In the genomic region with DNA sequence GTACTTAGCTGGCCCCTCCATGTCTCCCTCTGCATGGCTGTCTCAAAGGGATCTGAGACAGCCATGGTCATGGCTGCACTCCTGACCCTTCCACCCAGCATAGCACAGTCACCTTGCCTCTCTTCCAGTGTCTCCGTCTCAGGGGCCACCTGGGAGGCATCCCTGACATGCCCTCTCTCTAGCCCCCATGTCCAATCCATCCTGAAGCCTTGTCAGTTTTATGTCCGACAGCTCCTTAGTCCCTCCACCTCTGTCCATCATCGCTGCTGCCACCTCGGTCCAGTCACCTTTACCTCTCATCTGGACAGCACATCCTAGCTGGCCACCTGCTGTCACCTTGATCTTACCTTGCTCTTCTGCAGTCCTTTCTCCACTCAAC, we compare ENCODE assay signal across 27 cellular contexts.
DNase-seq lines count a peak whose midpoint lies in the region; ATAC-seq, FAIRE-seq and TF ChIP-seq lines count a peak whose summit lies in the region.
"Had no signal": no experiment of that assay in that cellular context is flagged by ENCODE, and none has a peak within 500 bp of the region (broad histone marks: within the 10 kb centered on the region; RNA-seq: fewer than 3 reads in every experiment).

No MANE protein-coding gene starts in this region.

- no peaks in the 10 kb centered on the region for H3K27me3 ChIP-seq in colonic mucosa
- H3K27me3 ChIP-seq in uterus: no peaks in the 10 kb centered on the region

- no peak for FAIRE-seq in GM19239 (lab: Jason Lieb, UNC)
- FAIRE-seq: bronchial epithelial cell, colon, islet of Langerhans, urothelium cell line had no signal

- no peaks in the 10 kb centered on the region for H3K9me3 Mint-ChIP-seq in type B pancreatic cell
- no peaks in the 10 kb centered on the region for H3K9me3 Mint-ChIP-seq in activated CD8-positive, alpha-beta T cell treated with anti-CD3 and anti-CD28 coated beads, Interleukin-2, amount 10 ng/mL, durations not matched to agents 7 days and 5 days (ENCODE audit: insufficient read depth)
- H3K9me3 Mint-ChIP-seq: activated B cell treated with CpG ODN at 0.5 μM for 24 hours; activated CD4-positive, alpha-beta T cell treated with anti-CD3 and anti-CD28 coated beads, Interleukin-2, amount 10 ng/mL, durations not matched to agents 7 days and 5 days; activated naive CD4-positive, alpha-beta T cell treated with anti-CD3 and anti-CD28 coated beads, Interleukin-2, amount 50 U/mL, for 72 hours; CD4-positive, alpha-beta memory T cell; naive thymus-derived CD8-positive, alpha-beta T cell; stimulated activated memory B cell treated with anti-CD40 and anti-IgM and Interleukin-4, amounts not matched to agents 10 μg/mL and 1 μg/mL and 100 μg/mL, for 72 hours had no signal

- no peak overlapping the region for H3K9ac ChIP-seq in colonic mucosa (ENCODE audit: low read depth in 2 of 2, low read length in 2 of 2)

- TF ChIP-seq CTCF in colonic mucosa (IDR thresholded peaks at IDR 0.05) (no peak), type B pancreatic cell (conservative IDR thresholded peaks at IDR 0.05) (no peak), uterus (IDR thresholded peaks at IDR 0.05) (no peak)

- H3K9me3 ChIP-seq in colonic mucosa (no peaks in the 10 kb centered on the region), uterus (no peaks in the 10 kb centered on the region)

- H3K36me3 ChIP-seq in colonic mucosa (no peaks in the 10 kb centered on the region), uterus (no peaks in the 10 kb centered on the region)

- H3K27ac ChIP-seq in colonic mucosa (no peak overlapping the region), uterus (no peak overlapping the region)
- H3K27ac ChIP-seq: SK-N-MC had no signal

- TF ChIP-seq POLR2A in uterus (IDR thresholded peaks at IDR 0.05): no peak

- no peak overlapping the region for H3K27ac Mint-ChIP-seq in type B pancreatic cell
- H3K27ac Mint-ChIP-seq in activated CD8-positive, alpha-beta T cell treated with anti-CD3 and anti-CD28 coated beads, Interleukin-2, amount 10 ng/mL, durations not matched to agents 7 days and 5 days: no peak overlapping the region
- H3K27ac Mint-ChIP-seq: activated B cell treated with CpG ODN at 0.5 μM for 24 hours; activated CD4-positive, alpha-beta T cell treated with anti-CD3 and anti-CD28 coated beads, Interleukin-2, amount 10 ng/mL, durations not matched to agents 7 days and 5 days; activated naive CD4-positive, alpha-beta T cell treated with anti-CD3 and anti-CD28 coated beads, Interleukin-2, amount 50 U/mL, for 72 hours; CD4-positive, alpha-beta memory T cell; stimulated activated memory B cell treated with anti-CD40 and anti-IgM and Interleukin-4, amounts not matched to agents 10 μg/mL and 1 μg/mL and 100 μg/mL, for 72 hours had no signal

- POLR2A ChIA-PET in activated CD8-positive, alpha-beta T cell treated with anti-CD3 and anti-CD28 coated beads, Interleukin-2, amount 10 ng/mL, durations not matched to agents 7 days and 5 days (lab: Charles Lee): no interaction called here

- intact Hi-C loops in colonic mucosa (cut with DNase I) (no loop called here), uterus (cut with DNase I; ENCODE audit: low total_unique reads) (no loop called here)

- no peaks in the 10 kb centered on the region for H3K4me1 ChIP-seq in colonic mucosa
- peaks cover 0 to 6% of the 10 kb centered on the region in 2 donors for H3K4me1 ChIP-seq in uterus

- H3K36me3 Mint-ChIP-seq in type B pancreatic cell: no peaks in the 10 kb centered on the region
- no peaks in the 10 kb centered on the region for H3K36me3 Mint-ChIP-seq in activated CD8-positive, alpha-beta T cell treated with anti-CD3 and anti-CD28 coated beads, Interleukin-2, amount 10 ng/mL, durations not matched to agents 7 days and 5 days (ENCODE audit: low read depth)
- H3K36me3 Mint-ChIP-seq: activated naive CD4-positive, alpha-beta T cell treated with anti-CD3 and anti-CD28 coated beads, Interleukin-2, amount 50 U/mL, for 72 hours; CD4-positive, alpha-beta memory T cell; naive thymus-derived CD8-positive, alpha-beta T cell; stimulated activated memory B cell treated with anti-CD40 and anti-IgM and Interleukin-4, amounts not matched to agents 10 μg/mL and 1 μg/mL and 100 μg/mL, for 72 hours had no signal

- H3K4me1 Mint-ChIP-seq in type B pancreatic cell (ENCODE audit: unreplicated experiment): peaks cover 11% of the 10 kb centered on the region
- no peaks in the 10 kb centered on the region for H3K4me1 Mint-ChIP-seq in activated CD8-positive, alpha-beta T cell treated with anti-CD3 and anti-CD28 coated beads, Interleukin-2, amount 10 ng/mL, durations not matched to agents 7 days and 5 days (ENCODE audit: low read depth)
- H3K4me1 Mint-ChIP-seq: activated B cell treated with CpG ODN at 0.5 μM for 24 hours; activated CD4-positive, alpha-beta T cell treated with anti-CD3 and anti-CD28 coated beads, Interleukin-2, amount 10 ng/mL, durations not matched to agents 7 days and 5 days; CD4-positive, alpha-beta memory T cell; naive thymus-derived CD8-positive, alpha-beta T cell; stimulated activated memory B cell treated with anti-CD40 and anti-IgM and Interleukin-4, amounts not matched to agents 10 μg/mL and 1 μg/mL and 100 μg/mL, for 72 hours had no signal

- DNase-seq in activated CD8-positive, alpha-beta memory T cell treated with anti-CD3 and anti-CD28 coated beads for 24 hours: peak; percentile 43
- no peak for DNase-seq in activated CD8-positive, alpha-beta memory T cell treated with anti-CD3 and anti-CD28 coated beads, Interleukin-2, amount 50 U/mL, for 4 hours
- peak; percentile 3 for DNase-seq in colonic mucosa
- peak; percentile 43 for DNase-seq in mesenteric fat pad (ENCODE audit: low spot score)
- peak; percentile 34 for DNase-seq in type B pancreatic cell (ENCODE audit: extremely low spot score, unreplicated experiment)
- DNase-seq in GM19239 (ENCODE audit: insufficient read length, low spot score): no peak
- no peak for DNase-seq in activated CD8-positive, alpha-beta T cell treated with anti-CD3 and anti-CD28 coated beads, Interleukin-2, amount 10 ng/mL, durations not matched to agents 7 days and 5 days
- no peak for DNase-seq in uterus
- DNase-seq: activated B cell treated with CpG ODN at 0.5 μM for 24 hours; activated CD4-positive, alpha-beta T cell treated with anti-CD3 and anti-CD28 coated beads, Interleukin-2, amount 10 ng/mL, durations not matched to agents 7 days and 5 days; aorta; CD4-positive, alpha-beta memory T cell; effector memory CD4-positive, alpha-beta T cell; erythroblast; Karpas-422; naive thymus-derived CD8-positive, alpha-beta T cell; NCI-H2029; NCI-H524 treated with DMSO at 0.1 percent for 48 hours; nucleus accumbens; T-helper 1 cell had no signal

- H3K4me3 ChIP-seq in colonic mucosa: no peak overlapping the region
- no peak overlapping the region for H3K4me3 ChIP-seq in uterus
- H3K4me3 ChIP-seq: SK-N-MC had no signal

- no peak overlapping the region for H3K4me3 Mint-ChIP-seq in type B pancreatic cell
- no peak overlapping the region for H3K4me3 Mint-ChIP-seq in activated CD8-positive, alpha-beta T cell treated with anti-CD3 and anti-CD28 coated beads, Interleukin-2, amount 10 ng/mL, durations not matched to agents 7 days and 5 days
- H3K4me3 Mint-ChIP-seq: activated B cell treated with CpG ODN at 0.5 μM for 24 hours; activated CD4-positive, alpha-beta T cell treated with anti-CD3 and anti-CD28 coated beads, Interleukin-2, amount 10 ng/mL, durations not matched to agents 7 days and 5 days; CD4-positive, alpha-beta memory T cell; naive thymus-derived CD8-positive, alpha-beta T cell; stimulated activated memory B cell treated with anti-CD40 and anti-IgM and Interleukin-4, amounts not matched to agents 10 μg/mL and 1 μg/mL and 100 μg/mL, for 72 hours had no signal

- H3K27me3 Mint-ChIP-seq in type B pancreatic cell: peaks cover 22% of the 10 kb centered on the region
- H3K27me3 Mint-ChIP-seq in activated CD8-positive, alpha-beta T cell treated with anti-CD3 and anti-CD28 coated beads, Interleukin-2, amount 10 ng/mL, durations not matched to agents 7 days and 5 days (ENCODE audit: low read depth): peaks cover 18% of the 10 kb centered on the region

- no peak for ATAC-seq in activated CD8-positive, alpha-beta T cell treated with anti-CD3 and anti-CD28 coated beads, Interleukin-2, amount 10 ng/mL, durations not matched to agents 7 days and 5 days
- ATAC-seq: activated naive CD4-positive, alpha-beta T cell treated with anti-CD3 and anti-CD28 coated beads, Interleukin-2, amount 50 U/mL, for 72 hours; naive thymus-derived CD8-positive, alpha-beta T cell; stimulated activated memory B cell treated with anti-CD40 and anti-IgM and Interleukin-4, amounts not matched to agents 10 μg/mL and 1 μg/mL and 100 μg/mL, for 72 hours had no signal

- CTCF ChIA-PET in activated CD8-positive, alpha-beta T cell treated with anti-CD3 and anti-CD28 coated beads, Interleukin-2, amount 10 ng/mL, durations not matched to agents 7 days and 5 days (lab: Charles Lee): no interaction called here

Comparison
In these comparisons a context has a peak if more than half of its experiments do, and no peak if none do; other contexts are left out.
1. DNase-seq: peak in activated CD8-positive, alpha-beta memory T cell treated with anti-CD3 and anti-CD28 coated beads for 24 hours (single experiment), colonic mucosa (single experiment), mesenteric fat pad (single experiment) and type B pancreatic cell (single experiment); none in activated CD8-positive, alpha-beta memory T cell treated with anti-CD3 and anti-CD28 coated beads, Interleukin-2, amount 50 U/mL, for 4 hours (single experiment), GM19239 (single experiment), activated CD8-positive, alpha-beta T cell treated with anti-CD3 and anti-CD28 coated beads, Interleukin-2, amount 10 ng/mL, durations not matched to agents 7 days and 5 days (single experiment) and uterus (0 of 2).